ENCODE assay signal across 14 cellular contexts in genomic region chr10:123835575-123835974, GRCh38. TPM values are rescaled to one million over a fixed set of nuclear protein-coding genes. Genes with fewer than 3 reads are reported as not detected.
DNase-seq lines count a peak whose midpoint lies in the region; ATAC-seq and TF ChIP-seq lines count a peak whose summit lies in the region.
"Had no signal": no experiment of that assay in that cellular context is flagged by ENCODE, and none has a peak within 500 bp of the region (broad histone marks: within the 10 kb centered on the region; RNA-seq: fewer than 3 reads in every experiment).

No MANE protein-coding gene starts in this region.

- DNase-seq in sigmoid colon = no peak
- DNase-seq in activated CD4-positive, alpha-beta memory T cell treated with anti-CD3 and anti-CD28 coated beads for 36 hours = no peak
- no peak for DNase-seq in midbrain (lab: John Stamatoyannopoulos, UW)
- no peak for DNase-seq in effector CD8-positive, alpha-beta T cell (lab: John Stamatoyannopoulos, UW)
- DNase-seq in NCI-H510A (lab: John Stamatoyannopoulos, UW) = no peak
- DNase-seq: activated CD8-positive, alpha-beta T cell treated with anti-CD3 and anti-CD28 coated beads for 36 hours; CD8-positive, alpha-beta T cell; glutamatergic neuron; NCI-H774; right lobe of liver had no signal

- H3K4me3 Mint-ChIP-seq in activated CD4-positive, alpha-beta memory T cell treated with anti-CD3 and anti-CD28 coated beads for 36 hours = no peak overlapping the region
- H3K4me3 Mint-ChIP-seq: activated CD8-positive, alpha-beta T cell treated with anti-CD3 and anti-CD28 coated beads for 36 hours; CD8-positive, alpha-beta T cell had no signal

- H3K36me3 Mint-ChIP-seq in activated CD4-positive, alpha-beta memory T cell treated with anti-CD3 and anti-CD28 coated beads for 36 hours = no peaks in the 10 kb centered on the region
- H3K36me3 Mint-ChIP-seq: CD8-positive, alpha-beta T cell had no signal

- H3K4me1 Mint-ChIP-seq in activated CD4-positive, alpha-beta memory T cell treated with anti-CD3 and anti-CD28 coated beads for 36 hours (ENCODE audit: low read depth) = no peaks in the 10 kb centered on the region

- peak overlapping the region; percentile 78 to 85 (median 80) for H3K27ac ChIP-seq in sigmoid colon
- H3K27ac ChIP-seq: HL-60, right lobe of liver had no signal

- no peak overlapping the region for H3K4me3 ChIP-seq in sigmoid colon
- H3K4me3 ChIP-seq: right lobe of liver had no signal

- no peaks in the 10 kb centered on the region for H3K27me3 ChIP-seq in sigmoid colon
- H3K27me3 ChIP-seq: right lobe of liver had no signal

- ATAC-seq in GM18873 (IDR thresholded peaks at IDR 0.05; ENCODE audit: low FRiP score, unreplicated experiment) (peak; percentile 97), GM21723 (IDR thresholded peaks at IDR 0.05; ENCODE audit: unreplicated experiment) (peak; percentile 90), HG03159 (IDR thresholded peaks at IDR 0.05; ENCODE audit: unreplicated experiment) (peak; percentile 98)
- ATAC-seq: activated CD8-positive, alpha-beta T cell treated with anti-CD3 and anti-CD28 coated beads for 36 hours; CD8-positive, alpha-beta T cell; right lobe of liver had no signal

- CTCF ChIA-PET in activated CD4-positive, alpha-beta memory T cell treated with anti-CD3 and anti-CD28 coated beads for 36 hours (lab: Charles Lee) = no interaction called here

- peaks cover 0 to 62% (median 54%) of the 10 kb centered on the region in 4 donors for H3K4me1 ChIP-seq in sigmoid colon
- H3K4me1 ChIP-seq: right lobe of liver had no signal

- TF ChIP-seq POLR2A in sigmoid colon (IDR thresholded peaks at IDR 0.05) = no peak

- POLR2A ChIA-PET in activated CD4-positive, alpha-beta memory T cell treated with anti-CD3 and anti-CD28 coated beads for 36 hours (lab: Charles Lee) = no interaction called here

- peaks cover 8% of the 10 kb centered on the region for H3K27me3 Mint-ChIP-seq in activated CD4-positive, alpha-beta memory T cell treated with anti-CD3 and anti-CD28 coated beads for 36 hours

- 37 to 52% methylated on average over 5 of the region's 5 CpGs for WGBS in sigmoid colon, 2 donors

- intact Hi-C loops in sigmoid colon (cut with DNase I) = no loop called here
- intact Hi-C loops in activated CD4-positive, alpha-beta memory T cell treated with anti-CD3 and anti-CD28 coated beads for 36 hours (cut with micrococcal nuclease) = no loop called here

- TF ChIP-seq EP300 in sigmoid colon (IDR thresholded peaks at IDR 0.05) = no peak

- H3K9me3 Mint-ChIP-seq in activated CD4-positive, alpha-beta memory T cell treated with anti-CD3 and anti-CD28 coated beads for 36 hours = no peaks in the 10 kb centered on the region
- H3K9me3 Mint-ChIP-seq: CD8-positive, alpha-beta T cell had no signal

- TF ChIP-seq CTCF in sigmoid colon (IDR thresholded peaks at IDR 0.05) = no peak

- H3K36me3 ChIP-seq in sigmoid colon = peaks cover 0 to 6% (median 0%) of the 10 kb centered on the region in 4 donors
- H3K36me3 ChIP-seq: right lobe of liver had no signal

- no peak overlapping the region for H3K27ac Mint-ChIP-seq in activated CD4-positive, alpha-beta memory T cell treated with anti-CD3 and anti-CD28 coated beads for 36 hours
- H3K27ac Mint-ChIP-seq: activated CD8-positive, alpha-beta T cell treated with anti-CD3 and anti-CD28 coated beads for 36 hours; CD8-positive, alpha-beta T cell had no signal

- no peaks in the 10 kb centered on the region for H3K9me3 ChIP-seq in sigmoid colon
- H3K9me3 ChIP-seq: right lobe of liver had no signal

RNA-seq across cellular contexts. Expression of gene CPXM2, which starts 56.0 kb away (rescaled TPM):
- total RNA-seq in sigmoid colon = 100 to 1,000 TPM in 2 of 4 donors, 10 to 100 TPM in 2; 48.5 to 153 (median 106) TPM
- polyA plus RNA-seq in sigmoid colon = 1 to 10 TPM in 2 of 3 donors, under 1 TPM in 1; 0.69 to 6.7 (median 1.2) TPM
- not detected for total RNA-seq in activated CD4-positive, alpha-beta memory T cell treated with anti-CD3 and anti-CD28 coated beads for 36 hours
- total RNA-seq: activated CD8-positive, alpha-beta T cell treated with anti-CD3 and anti-CD28 coated beads for 36 hours; CD8-positive, alpha-beta T cell had no signal

Comparison
In these comparisons a context has a peak if more than half of its experiments do, and no peak if none do; other contexts are left out.
1. RNA of gene CPXM2, which starts 56.0 kb away (total RNA-seq): 48.5 to 153 TPM in sigmoid colon; not detected in activated CD4-positive, alpha-beta memory T cell treated with anti-CD3 and anti-CD28 coated beads for 36 hours; every median in the first group is over 10 times any median in the second.
2. Peak in every context shown above with its lines, with median percentiles within 50 percentile points of each other: ATAC-seq.